8 cellular contexts compared by ENCODE assay signal in genomic region chr6:130366011-130366963, GRCh38. TPM values are rescaled to one million over a fixed set of nuclear protein-coding genes. Genes with fewer than 3 reads are reported as not detected.
A peak's percentile ranks its signal among the peaks of the same experiment; 100 is the strongest.
DNase-seq lines count a peak whose midpoint lies in the region; ATAC-seq and TF ChIP-seq lines count a peak whose summit lies in the region.

TMEM200A (plus strand) TSS chr6:130366017; CDS start chr6:130440423, 74,406 bp downstream.

- ATAC-seq in HG02678 (IDR thresholded peaks at IDR 0.05; ENCODE audit: unreplicated experiment) (peak; percentile 25), left lobe of liver (peak; percentile 62), HG02588 (IDR thresholded peaks at IDR 0.05; ENCODE audit: unreplicated experiment) (no peak)

- peak within 1 kb of the TSS; percentile 7 to 87 for H3K27ac ChIP-seq in coronary artery

- peak within 1 kb of the TSS; percentile 91 for H3K4me3 ChIP-seq in coronary artery

- no peak for TF ChIP-seq CTCF in coronary artery (IDR thresholded peaks at IDR 0.05)

- peak; percentile 81 for DNase-seq in ELR (ENCODE audit: low read depth)
- DNase-seq in UCSD-AML1 (lab: John Stamatoyannopoulos, UW; ENCODE audit: unreplicated experiment) = peak; percentile 62
- DNase-seq in coronary artery (ENCODE audit: low spot score) = peak; percentile 77
- DNase-seq in left lobe of liver (ENCODE audit: low spot score) = no peak
- peak; percentile 38 to 41 for DNase-seq in stimulated activated CD4-positive, alpha-beta T cell treated with anti-CD3 and anti-CD28 coated beads, Interleukin-2, amount 100 ng/mL, for 24 hours
- DNase-seq in NCI-H82 (lab: John Stamatoyannopoulos, UW) = no peak

RNA-seq across cellular contexts. Expression of gene TMEM200A, which starts in this region (rescaled TPM):
- total RNA-seq in left lobe of liver = 0.10 TPM

Comparison
In these comparisons a context has a peak if more than half of its experiments do, and no peak if none do; other contexts are left out.
1. Peak in ATAC-seq in left lobe of liver; RNA of the gene not detected or under 1 TPM.
2. DNase-seq: peak in ELR (single experiment), UCSD-AML1 (single experiment), coronary artery (single experiment) and stimulated activated CD4-positive, alpha-beta T cell treated with anti-CD3 and anti-CD28 coated beads, Interleukin-2, amount 100 ng/mL, for 24 hours (2 of 2); none in left lobe of liver (single experiment) and NCI-H82 (single experiment).